Comparison of ENCODE assay signal across 12 cellular contexts in the genomic region with DNA sequence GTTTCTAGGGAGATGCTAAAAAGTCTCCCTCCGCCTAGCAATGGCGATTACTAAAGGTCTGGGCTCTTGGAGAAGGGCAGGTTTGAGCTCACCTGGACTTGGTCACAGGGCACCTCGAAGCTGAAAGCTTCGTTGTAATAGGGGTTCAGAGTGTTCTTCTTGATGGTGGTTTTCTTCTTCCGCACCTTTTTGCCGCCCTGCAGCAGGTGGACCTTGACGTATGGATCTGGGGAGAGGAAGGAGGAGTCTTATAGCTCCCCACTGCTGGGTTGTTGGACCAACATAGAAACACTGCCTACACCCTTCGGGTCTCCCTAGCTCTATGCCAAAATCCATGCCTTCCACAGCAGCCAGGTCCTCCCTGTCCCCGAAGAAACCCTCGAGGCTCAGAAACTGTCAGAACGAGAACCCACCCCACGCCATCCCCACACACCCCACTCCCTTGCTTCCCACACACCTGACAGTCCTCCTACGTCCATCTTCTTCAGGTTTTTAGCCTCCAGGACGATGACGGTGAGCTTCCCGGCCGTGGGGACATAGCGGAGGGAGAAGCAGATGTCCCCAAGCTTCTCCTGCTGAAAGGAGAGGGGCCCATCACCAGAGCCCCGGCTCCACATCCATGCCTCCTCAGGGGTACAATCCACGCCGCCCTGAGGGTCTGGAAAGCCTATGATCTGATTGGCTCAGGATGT. TPM values are rescaled to one million over a fixed set of nuclear protein-coding genes. Genes with fewer than 3 reads are reported as not detected.
A peak's percentile ranks its signal among the peaks of the same experiment; 100 is the strongest.
DNase-seq lines count a peak whose midpoint lies in the region; ATAC-seq, FAIRE-seq and TF ChIP-seq lines count a peak whose summit lies in the region.
"Had no signal": no experiment of that assay in that cellular context is flagged by ENCODE, and none has a peak within 500 bp of the region (broad histone marks: within the 10 kb centered on the region; RNA-seq: fewer than 3 reads in every experiment).

No MANE protein-coding gene starts in this region.

- H3K9ac ChIP-seq in mammary epithelial cell (ENCODE audit: insufficient read depth, low read length) (no peak overlapping the region), endodermal cell (ENCODE audit: extremely low read depth, low read length, poor library complexity, severe bottlenecking) (no peak overlapping the region), skeletal muscle satellite cell (ENCODE audit: low read depth, low read length) (no peak overlapping the region)
- H3K9ac ChIP-seq: SK-N-SH had no signal

- ATAC-seq in HG03025 (IDR thresholded peaks at IDR 0.05; ENCODE audit: low FRiP score, unreplicated experiment), result no peak

- in situ Hi-C loops in mammary epithelial cell (cut with MboI; ENCODE audit: low sequenced_read_pairs in 2 of 2), result no loop called here

- H3K9me3 Mint-ChIP-seq in MCF 10A (ENCODE audit: unreplicated experiment), result no peaks in the 10 kb centered on the region
- peaks cover 0 to 6% (median 0%) of the 10 kb centered on the region in 3 donors for H3K9me3 Mint-ChIP-seq in IgD-negative memory B cell
- no peaks in the 10 kb centered on the region for H3K9me3 Mint-ChIP-seq in endodermal cell

- H3K4me2 ChIP-seq in mammary epithelial cell (ENCODE audit: insufficient read depth, low read depth, low read length), result no peak overlapping the region
- peak overlapping the region; percentile 80 for H3K4me2 ChIP-seq in skeletal muscle satellite cell (ENCODE audit: low read length)
- H3K4me2 ChIP-seq: SK-N-SH had no signal

- no peak overlapping the region for H3K4me3 ChIP-seq in mammary epithelial cell (replicated peaks in 1 of 3; ENCODE audit: insufficient read depth in 1 of 3, low read depth in 2 of 3, low read length in 3 of 3)
- peak overlapping the region; percentile 81 for H3K4me3 ChIP-seq in endodermal cell (ENCODE audit: low read length)
- H3K4me3 ChIP-seq in skeletal muscle satellite cell (ENCODE audit: low read length), result no peak overlapping the region

- no peak for TF ChIP-seq CTCF in MCF 10A (IDR thresholded peaks at IDR 0.05; ENCODE audit: unreplicated experiment)
- no peak for TF ChIP-seq CTCF in mammary epithelial cell (conservative IDR thresholded peaks at IDR 0.05 in 1 of 2, IDR thresholded peaks at IDR 0.05 in 1 of 2; ENCODE audit: extremely low read depth in 1 of 2, insufficient read depth in 1 of 2, low read depth in 1 of 2, low read length in 2 of 2)
- no peak for TF ChIP-seq CTCF in endodermal cell (conservative IDR thresholded peaks at IDR 0.05)
- no peak for TF ChIP-seq CTCF in D721Med (IDR thresholded peaks at IDR 0.05; ENCODE audit: insufficient read depth, missing control alignments)

- H3K36me3 Mint-ChIP-seq in MCF 10A (ENCODE audit: insufficient read depth, unreplicated experiment) (peaks cover 7% of the 10 kb centered on the region), IgD-negative memory B cell (no peaks in the 10 kb centered on the region), endodermal cell (ENCODE audit: low read depth) (no peaks in the 10 kb centered on the region)

- H3K27ac Mint-ChIP-seq in MCF 10A (ENCODE audit: low read depth, unreplicated experiment) (no peak overlapping the region), IgD-negative memory B cell (peak overlapping the region; percentile 45 to 86 (median 63)), endodermal cell (no peak overlapping the region)

- H3K27me3 Mint-ChIP-seq in MCF 10A (ENCODE audit: insufficient read depth, unreplicated experiment), result peaks cover under 1% of the 10 kb centered on the region
- peaks cover 49% of the 10 kb centered on the region for H3K27me3 Mint-ChIP-seq in IgD-negative memory B cell
- H3K27me3 Mint-ChIP-seq in endodermal cell (ENCODE audit: insufficient read depth), result peaks cover 97% of the 10 kb centered on the region

- peak overlapping the region; percentile 74 for H3K4me3 Mint-ChIP-seq in MCF 10A (ENCODE audit: unreplicated experiment)
- H3K4me3 Mint-ChIP-seq in IgD-negative memory B cell, result peak overlapping the region in 3 of 4 donors; percentile 25 to 72 (median 65)
- H3K4me3 Mint-ChIP-seq in endodermal cell, result peak overlapping the region; percentile 55

- dilution Hi-C loops in mammary epithelial cell (cut with HindIII; ENCODE audit: low sequenced_read_pairs), result loop anchor here (5.0 to 10.0 kb wide), 9 partner anchors 43 to 448 kb away; partner anchors contain the start of genes PPP1R12C, ZNF628 and ZNF784

- H3K27me3 ChIP-seq in mammary epithelial cell (ENCODE audit: insufficient read depth, low read length) (no peaks in the 10 kb centered on the region), endodermal cell (ENCODE audit: control insufficient read depth, insufficient read depth, low read length, poor library complexity, severe bottlenecking) (peaks cover 78% of the 10 kb centered on the region), skeletal muscle satellite cell (ENCODE audit: control insufficient read depth, insufficient read depth, low read length) (peaks cover 47% of the 10 kb centered on the region)

- POLR2A ChIA-PET in MCF 10A (lab: Yijun Ruan, JAX), result interaction anchor here (0.7 to 1.3 kb wide), 2 partner anchors 14 to 84 kb away, joined by 3 read pairs; partner anchors contain the start of gene PPP6R1

- no peak overlapping the region for H2AFZ ChIP-seq in mammary epithelial cell (ENCODE audit: low read depth, low read length)

- FAIRE-seq in D721Med (lab: Jason Lieb, UNC), result no peak

- BruUV-seq in MCF 10A (replicated peaks; lab: Mats Ljungman, UMichigan) (no TSS peak), mammary epithelial cell (replicated peaks; lab: Mats Ljungman, UMichigan) (no TSS peak)

- CTCF ChIA-PET in MCF 10A (lab: Yijun Ruan, JAX), result interaction anchor here (1.0 to 1.2 kb wide), 2 partner anchors 34 to 244 kb away, joined by 3 to 5 read pairs; no protein-coding TSS in a partner anchor
- CTCF ChIA-PET in mammary epithelial cell (lab: Charles Lee; ENCODE audit: low non-redundant PET), result no interaction called here

- H3K4me1 ChIP-seq in mammary epithelial cell (ENCODE audit: insufficient read depth, low read length) (peaks cover 21% of the 10 kb centered on the region), endodermal cell (ENCODE audit: control insufficient read depth, insufficient read depth, low read length) (no peaks in the 10 kb centered on the region), skeletal muscle satellite cell (ENCODE audit: control insufficient read depth, insufficient read depth, low read length) (peaks cover 20% of the 10 kb centered on the region)

- H3K4me1 Mint-ChIP-seq in MCF 10A (ENCODE audit: insufficient read depth, unreplicated experiment) (peaks cover 17% of the 10 kb centered on the region), IgD-negative memory B cell (peaks cover 4 to 20% (median 6%) of the 10 kb centered on the region in 3 donors), endodermal cell (peaks cover under 1% of the 10 kb centered on the region)

- H3K9me3 ChIP-seq in mammary epithelial cell (replicated peaks; ENCODE audit: insufficient read depth, low read length) (no peaks in the 10 kb centered on the region), endodermal cell (ENCODE audit: control insufficient read depth, low read length) (no peaks in the 10 kb centered on the region), skeletal muscle satellite cell (replicated peaks; ENCODE audit: low read length) (no peaks in the 10 kb centered on the region)
- H3K9me3 ChIP-seq: SK-N-SH had no signal

- no peak for DNase-seq in MCF 10A (ENCODE audit: unreplicated experiment)
- no peak for DNase-seq in mammary epithelial cell
- no peak for DNase-seq in endodermal cell
- no peak for DNase-seq in LoVo (ENCODE audit: low spot score)
- no peak for DNase-seq in D721Med (ENCODE audit: insufficient read length, low spot score)
- DNase-seq: activated CD4-positive, CD25-positive, alpha-beta regulatory T cell; activated gamma-delta T cell; midbrain had no signal

- intact Hi-C loops in MCF 10A (cut with micrococcal nuclease) (no loop called here), mammary epithelial cell (cut with micrococcal nuclease) (loop anchor here (10.0 kb wide), 1 partner anchor 980 kb away; the partner anchor contains the start of gene TSEN34)

- 61% methylated on average over 13 of the region's 21 CpGs for WGBS in mammary epithelial cell (ENCODE audit: low coverage, missing lambda C conversion rate)
- 84 to 92% methylated on average over 9 to 21 of the region's 21 CpGs for WGBS in endodermal cell (ENCODE audit: insufficient coverage in 1 of 2, insufficient read length in 1 of 2), 2 experiments

- H3K79me2 ChIP-seq in mammary epithelial cell (ENCODE audit: insufficient read depth, low read length), result no peaks in the 10 kb centered on the region

- H3K27ac ChIP-seq in mammary epithelial cell (ENCODE audit: insufficient read depth, low read depth, low read length), result no peak overlapping the region
- no peak overlapping the region for H3K27ac ChIP-seq in endodermal cell (ENCODE audit: low read depth, low read length)

- no peaks in the 10 kb centered on the region for H4K20me1 ChIP-seq in mammary epithelial cell (ENCODE audit: insufficient read depth, low read length)

- no peaks in the 10 kb centered on the region for H3K36me3 ChIP-seq in mammary epithelial cell (ENCODE audit: insufficient read depth, low read length)
- no peaks in the 10 kb centered on the region for H3K36me3 ChIP-seq in endodermal cell (ENCODE audit: control insufficient read depth, insufficient read depth, low read length)
- no peaks in the 10 kb centered on the region for H3K36me3 ChIP-seq in skeletal muscle satellite cell (ENCODE audit: insufficient read depth, low read length)

RNA-seq across cellular contexts. Expression of gene SYT5, which starts 5.5 kb away (rescaled TPM):
- not detected in 2 replicates for total RNA-seq in MCF 10A (2022)
- 1 to 10 TPM in 1 of 2 donors, under 1 TPM in 1; 0.33 to 1.1 TPM for total RNA-seq in mammary epithelial cell
- polyA plus RNA-seq in mammary epithelial cell, result 0.08 TPM
- polyA minus RNA-seq in mammary epithelial cell, result not detected
- 0.43 TPM for polyA plus RNA-seq in IgD-negative memory B cell
- total RNA-seq in endodermal cell, result not detected
- 6.1 TPM for polyA plus RNA-seq in endodermal cell (2013, experiment 1 of 2)
- polyA plus RNA-seq in endodermal cell (2013, experiment 2 of 2), result 7.9 TPM
- total RNA-seq in skeletal muscle satellite cell (2012; rRNA removed), result 0.76 TPM in 1 of 2 replicates, not detected in the other

RNA-seq across cellular contexts. Expression of gene DNAAF3, which starts 8.2 kb away (rescaled TPM):
- total RNA-seq in MCF 10A (2022) (3.9 and 4.9 TPM in 2 replicates), mammary epithelial cell (1 to 10 TPM; 1.5 to 2.2 TPM), endodermal cell (1 to 10 TPM; 5.9 to 9.5 TPM)
- polyA plus RNA-seq in mammary epithelial cell (1.3 TPM), IgD-negative memory B cell (not detected)
- polyA minus RNA-seq in mammary epithelial cell, result not detected
- polyA plus RNA-seq in endodermal cell (2013, experiment 1 of 2), result 10.2 TPM
- polyA plus RNA-seq in endodermal cell (2013, experiment 2 of 2), result 7.5 TPM
- 0.66 and 0.76 TPM in 2 replicates for total RNA-seq in skeletal muscle satellite cell (2012; rRNA removed)

RNA-seq across cellular contexts. Expression of gene TNNI3, which starts 17.0 kb away (rescaled TPM):
- total RNA-seq in MCF 10A (2022) (0.89 TPM in 1 of 2 replicates, not detected in the other), mammary epithelial cell (1 to 10 TPM in 1 of 2 donors, not detected in 1; 1.3 TPM), endodermal cell (10 to 100 TPM in 1 of 2 donors, 1 to 10 TPM in 1; 9.8 to 14.2 TPM)
- polyA plus RNA-seq in mammary epithelial cell (0.22 TPM), IgD-negative memory B cell (not detected)
- not detected for polyA minus RNA-seq in mammary epithelial cell
- 9.9 TPM for polyA plus RNA-seq in endodermal cell (2013, experiment 1 of 2)
- 9.5 TPM for polyA plus RNA-seq in endodermal cell (2013, experiment 2 of 2)
- total RNA-seq in skeletal muscle satellite cell (2012; rRNA removed), result not detected in 2 replicates

RNA-seq across cellular contexts. Expression of gene TNNT1, which starts 25.6 kb away (rescaled TPM):
- total RNA-seq in MCF 10A (2022) (32.3 and 46.8 TPM in 2 replicates), mammary epithelial cell (10 to 100 TPM; 16.5 to 85.2 TPM), endodermal cell (10 to 100 TPM; 22.9 to 66.7 TPM)
- polyA plus RNA-seq in mammary epithelial cell (21.5 TPM), IgD-negative memory B cell (not detected)
- polyA minus RNA-seq in mammary epithelial cell, result 24.5 TPM
- polyA plus RNA-seq in endodermal cell (2013, experiment 1 of 2), result 43.3 TPM
- 40.7 TPM for polyA plus RNA-seq in endodermal cell (2013, experiment 2 of 2)
- total RNA-seq in skeletal muscle satellite cell (2012; rRNA removed), result 2.0 and 17.3 TPM in 2 replicates

RNA-seq across cellular contexts. Expression of gene PTPRH, which starts 34.7 kb away (rescaled TPM):
- total RNA-seq in MCF 10A (2022) (0.56 and 2.3 TPM in 2 replicates), mammary epithelial cell (under 1 TPM in 1 of 2 donors, not detected in 1; 0.38 TPM), endodermal cell (not detected)
- polyA plus RNA-seq in mammary epithelial cell (0.12 TPM), IgD-negative memory B cell (not detected)
- not detected for polyA minus RNA-seq in mammary epithelial cell
- 2.1 TPM for polyA plus RNA-seq in endodermal cell (2013, experiment 1 of 2)
- polyA plus RNA-seq in endodermal cell (2013, experiment 2 of 2), result 1.3 TPM
- 3.3 and 3.9 TPM in 2 replicates for total RNA-seq in skeletal muscle satellite cell (2012; rRNA removed)

Comparison
In these comparisons a context has a peak if more than half of its experiments do, and no peak if none do; other contexts are left out.
1. H3K27ac Mint-ChIP-seq: peak in IgD-negative memory B cell (3 of 3); none in MCF 10A (single experiment) and endodermal cell (single experiment).
2. Peak in every context shown above with its lines, with median percentiles within 50 percentile points of each other: H3K4me3 Mint-ChIP-seq.